In genomic region chr9:79578891-79579290, GRCh38 we compare ENCODE assay signal across 1 cellular context.
TF ChIP-seq lines count a peak whose summit lies in the region.

No MANE protein-coding gene starts in this region.

TF ChIP-seq in SK-N-SH, 30 proteins besides CTCF, POLR2A, EP300 and RAD21 (continued from another document):
- TF ChIP-seq REST (IDR thresholded peaks at IDR 0.05; ENCODE audit: low read depth, low read length) (no peak), ZBTB33 (IDR thresholded peaks at IDR 0.05; ENCODE audit: borderline replicate concordance, low read depth) (no peak), IRF3 (IDR thresholded peaks at IDR 0.05; ENCODE audit: low read depth, low read length) (no peak), MXI1 (IDR thresholded peaks at IDR 0.05; ENCODE audit: low read depth, low read length) (no peak), FOXJ3 (CRISPR knock-in tag; IDR thresholded peaks at IDR 0.05) (no peak), RCOR1 (IDR thresholded peaks at IDR 0.05; ENCODE audit: low read length) (no peak), TEAD4 (IDR thresholded peaks at IDR 0.05; ENCODE audit: borderline replicate concordance, insufficient read depth) (no peak)
